Comparison of ENCODE assay signal across 12 cellular contexts in genomic region chr2:3574155-3574554, GRCh38. TPM values are rescaled to one million over a fixed set of nuclear protein-coding genes. Genes with fewer than 3 reads are reported as not detected.
DNase-seq lines count a peak whose midpoint lies in the region; ATAC-seq and TF ChIP-seq lines count a peak whose summit lies in the region.
"Had no signal": no experiment of that assay in that cellular context is flagged by ENCODE, and none has a peak within 500 bp of the region (broad histone marks: within the 10 kb centered on the region; RNA-seq: fewer than 3 reads in every experiment).

No MANE protein-coding gene starts in this region.

- no peaks in the 10 kb centered on the region for H3K27me3 ChIP-seq in breast epithelium
- no peaks in the 10 kb centered on the region for H3K27me3 ChIP-seq in SJSA1 (replicated peaks)
- H3K27me3 ChIP-seq: body of pancreas, esophagus squamous epithelium, pancreas had no signal

- H3K4me1 Mint-ChIP-seq in MCF 10A (ENCODE audit: insufficient read depth, unreplicated experiment): peaks cover 28% of the 10 kb centered on the region
- H3K4me1 Mint-ChIP-seq in immature natural killer cell: peaks cover 37 to 53% of the 10 kb centered on the region in 2 donors
- H3K4me1 Mint-ChIP-seq in stimulated activated naive CD8-positive, alpha-beta T cell treated with anti-CD3 and anti-CD28 coated beads, Interleukin-15, amount 100 ng/mL, for 72 hours: peaks cover 48% of the 10 kb centered on the region

- in situ Hi-C loops in ACHN (cut with HindIII; ENCODE audit: low pct_ligation_motif_present, low pct_unique_long_range_greater_than_20kb, low sequenced_read_pairs): no loop called here

- H3K27me3 Mint-ChIP-seq in MCF 10A (ENCODE audit: insufficient read depth, unreplicated experiment) (no peaks in the 10 kb centered on the region), immature natural killer cell (ENCODE audit: low read depth in 3 of 3) (peaks cover 5 to 13% (median 7%) of the 10 kb centered on the region in 3 donors)
- H3K27me3 Mint-ChIP-seq in stimulated activated naive CD8-positive, alpha-beta T cell treated with anti-CD3 and anti-CD28 coated beads, Interleukin-15, amount 100 ng/mL, for 72 hours: no peaks in the 10 kb centered on the region

- no peak overlapping the region for H3K27ac Mint-ChIP-seq in MCF 10A (ENCODE audit: low read depth, unreplicated experiment)
- H3K27ac Mint-ChIP-seq in immature natural killer cell: peak overlapping the region in 2 of 6 donors; percentile 58 to 69
- H3K27ac Mint-ChIP-seq in stimulated activated naive CD8-positive, alpha-beta T cell treated with anti-CD3 and anti-CD28 coated beads, Interleukin-15, amount 100 ng/mL, for 72 hours: peak overlapping the region in 1 of 2 donors; percentile 55

- H3K27ac ChIP-seq in breast epithelium (no peak overlapping the region), SJSA1 (no peak overlapping the region)

- DNase-seq in MCF 10A (ENCODE audit: unreplicated experiment) (no peak), breast epithelium (ENCODE audit: low spot score in 2 of 2) (no peak), SJSA1 (ENCODE audit: low read depth in 1 of 2, low spot score in 2 of 2) (no peak), immature natural killer cell (no peak), ACHN (no peak)
- no peak for DNase-seq in stimulated activated naive CD8-positive, alpha-beta T cell treated with anti-CD3 and anti-CD28 coated beads, Interleukin-15, amount 100 ng/mL, for 72 hours
- DNase-seq in stimulated activated CD4-positive, alpha-beta T cell treated with anti-CD3 and anti-CD28 coated beads, Interleukin-15, amount 100 ng/mL, for 24 hours: no peak
- DNase-seq: activated CD4-positive, alpha-beta T cell treated with anti-CD3 and anti-CD28 coated beads for 48 hours; body of pancreas; esophagus squamous epithelium had no signal

- POLR2A ChIA-PET in MCF 10A (lab: Yijun Ruan, JAX): interaction anchor here (0.7 to 2.8 kb wide), 5 partner anchors 14 to 59 kb away, joined by 5 to 31 read pairs (median 7); partner anchors contain the start of gene RNASEH1

- TF ChIP-seq CTCF in MCF 10A (IDR thresholded peaks at IDR 0.05; ENCODE audit: unreplicated experiment) (no peak), breast epithelium (IDR thresholded peaks at IDR 0.05) (no peak)

- H3K9me3 Mint-ChIP-seq in MCF 10A (ENCODE audit: unreplicated experiment) (no peaks in the 10 kb centered on the region), immature natural killer cell (no peaks in the 10 kb centered on the region)
- no peaks in the 10 kb centered on the region for H3K9me3 Mint-ChIP-seq in stimulated activated naive CD8-positive, alpha-beta T cell treated with anti-CD3 and anti-CD28 coated beads, Interleukin-15, amount 100 ng/mL, for 72 hours

- no TSS peak for BruUV-seq in MCF 10A (replicated peaks; lab: Mats Ljungman, UMichigan)

- no peak for ATAC-seq in stimulated activated naive CD8-positive, alpha-beta T cell treated with anti-CD3 and anti-CD28 coated beads, Interleukin-15, amount 100 ng/mL, for 72 hours
- ATAC-seq in HG03521 (IDR thresholded peaks at IDR 0.05; ENCODE audit: unreplicated experiment): no peak

- intact Hi-C loops in MCF 10A (cut with micrococcal nuclease): loop anchor here (2.0 kb wide), 1 partner anchor 77 kb away; no protein-coding TSS in a partner anchor
- intact Hi-C loops in breast epithelium (cut with DNase I; ENCODE audit: low total_unique reads): no loop called here

- H3K36me3 ChIP-seq in breast epithelium (no peaks in the 10 kb centered on the region), SJSA1 (peaks cover 38% of the 10 kb centered on the region)

- CTCF ChIA-PET in MCF 10A (lab: Yijun Ruan, JAX): interaction anchor here (1.0 to 1.5 kb wide), 3 partner anchors 10 to 77 kb away, joined by 3 to 7 read pairs (median 7); no protein-coding TSS in a partner anchor

- peaks cover 0 to 22% of the 10 kb centered on the region in 2 donors for H3K4me1 ChIP-seq in breast epithelium
- H3K4me1 ChIP-seq in SJSA1 (replicated peaks): peaks cover 22% of the 10 kb centered on the region

- H3K36me3 Mint-ChIP-seq in MCF 10A (ENCODE audit: insufficient read depth, unreplicated experiment): peaks cover 43% of the 10 kb centered on the region
- H3K36me3 Mint-ChIP-seq in immature natural killer cell: peaks cover 14 to 25% (median 22%) of the 10 kb centered on the region in 3 donors

- H3K4me3 ChIP-seq in breast epithelium: peak overlapping the region in 1 of 3 donors; percentile 99
- H3K4me3 ChIP-seq in SJSA1: peak overlapping the region; percentile 55; the same call in 1 of the 2 replicates
- H3K4me3 ChIP-seq: body of pancreas had no signal

- no peak for TF ChIP-seq POLR2A in breast epithelium (IDR thresholded peaks at IDR 0.05)

- H3K4me3 Mint-ChIP-seq in MCF 10A (ENCODE audit: unreplicated experiment): peak overlapping the region; percentile 85
- peak overlapping the region; percentile 14 to 93 (median 90) for H3K4me3 Mint-ChIP-seq in immature natural killer cell
- peak overlapping the region; percentile 94 to 97 for H3K4me3 Mint-ChIP-seq in stimulated activated naive CD8-positive, alpha-beta T cell treated with anti-CD3 and anti-CD28 coated beads, Interleukin-15, amount 100 ng/mL, for 72 hours

- H3K9me3 ChIP-seq in breast epithelium (no peaks in the 10 kb centered on the region), SJSA1 (replicated peaks) (no peaks in the 10 kb centered on the region)
- H3K9me3 ChIP-seq: body of pancreas, esophagus squamous epithelium, pancreas had no signal

RNA-seq across cellular contexts. Expression of gene RPS7, which starts 0.9 kb away (rescaled TPM):
- total RNA-seq in MCF 10A (2022): 1,765 and 1,834 TPM in 2 replicates
- total RNA-seq in breast epithelium: 1,000 to 10,000 TPM; 2,542 to 4,150 (median 3,724) TPM
- 2,552 and 3,656 TPM in 2 replicates for total RNA-seq in SJSA1 (2014; rRNA removed; shearing (Covaris generic))
- 1,000 to 10,000 TPM in 1 of 3 donors, 100 to 1,000 TPM in 2; 479 to 1,432 (median 642) TPM for polyA plus RNA-seq in immature natural killer cell

RNA-seq across cellular contexts. Expression of gene RNASEH1, which starts 16.0 kb away (rescaled TPM):
- total RNA-seq in MCF 10A (2022) (43.2 and 48.3 TPM in 2 replicates), breast epithelium (10 to 100 TPM; 17.3 to 22.1 (median 21.0) TPM)
- 53.0 and 57.8 TPM in 2 replicates for total RNA-seq in SJSA1 (2014; rRNA removed; shearing (Covaris generic))
- polyA plus RNA-seq in immature natural killer cell: 10 to 100 TPM; 26.6 to 43.2 (median 41.6) TPM

RNA-seq across cellular contexts. Expression of gene COLEC11, which starts 20.8 kb away (rescaled TPM):
- total RNA-seq in MCF 10A (2022) (not detected in 2 replicates), breast epithelium (1 to 10 TPM in 2 of 3 donors, under 1 TPM in 1; 0.33 to 1.9 (median 1.0) TPM)
- not detected in 2 replicates for total RNA-seq in SJSA1 (2014; rRNA removed; shearing (Covaris generic))
- not detected for polyA plus RNA-seq in immature natural killer cell

RNA-seq across cellular contexts. Expression of gene ADI1, which starts 54.8 kb away (rescaled TPM):
- total RNA-seq in MCF 10A (2022) (50.1 and 61.9 TPM in 2 replicates), breast epithelium (10 to 100 TPM; 47.2 to 81.3 (median 78.2) TPM)
- 78.2 and 82.7 TPM in 2 replicates for total RNA-seq in SJSA1 (2014; rRNA removed; shearing (Covaris generic))
- polyA plus RNA-seq in immature natural killer cell: 10 to 100 TPM; 31.0 to 66.1 (median 52.2) TPM
